In the genomic region with DNA sequence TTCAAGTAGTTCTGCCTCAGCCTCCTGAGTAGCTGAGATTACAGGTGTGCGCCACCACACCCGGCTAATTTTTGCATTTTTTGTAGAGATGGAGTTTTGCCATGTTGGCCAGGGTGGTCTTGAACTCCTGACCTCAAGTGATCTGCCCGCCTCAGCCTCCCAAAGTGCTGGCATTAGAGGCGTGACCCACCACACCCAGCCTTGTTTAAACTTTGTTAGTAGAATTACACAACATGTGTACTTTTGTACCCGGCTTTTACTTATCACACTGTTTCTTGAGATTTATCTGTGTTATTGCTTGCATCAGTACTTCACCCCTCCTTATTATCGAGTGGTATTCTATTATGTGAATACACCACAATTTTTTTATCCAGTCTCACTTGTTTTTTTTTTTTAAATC, we compare ENCODE assay signal across 7 cellular contexts.
DNase-seq lines count a peak whose midpoint lies in the region; ATAC-seq, FAIRE-seq and TF ChIP-seq lines count a peak whose summit lies in the region.
"Not testable (repeated sequence)": the region's sequence is repeated elsewhere in the genome, so short reads cannot be mapped to it uniquely, and the experiment has no call there.

No MANE protein-coding gene starts in this region.

- CTCF ChIA-PET in PC-9 (lab: Charles Lee): not testable (repeated sequence)

- ATAC-seq in left colon: peak; percentile 45

- POLR2A ChIA-PET in PC-9 (lab: Charles Lee; ENCODE audit: unreplicated experiment): not testable (repeated sequence)

- H2AFZ ChIP-seq in PC-9: not testable (repeated sequence)

- in situ Hi-C loops in transverse colon (cut with MboI; ENCODE audit: low pct_ligation_motif_present in 1 of 4, low pct_unique_long_range_greater_than_20kb in 1 of 4, low sequenced_read_pairs in 3 of 4): not testable (repeated sequence)

- TF ChIP-seq EP300 in esophagus muscularis mucosa (IDR thresholded peaks at IDR 0.05); sigmoid colon (IDR thresholded peaks at IDR 0.05); transverse colon (IDR thresholded peaks at IDR 0.05; ENCODE audit: low read depth): not testable (repeated sequence)

- H3K27me3 ChIP-seq in PC-9 (ENCODE audit: insufficient read depth, low read depth); esophagus muscularis mucosa; sigmoid colon; small intestine (ENCODE audit: control insufficient read depth in 2 of 2, insufficient read depth in 2 of 2, low read length in 2 of 2); transverse colon; vagina: not testable (repeated sequence)

- H3K4me2 ChIP-seq in PC-9: not testable (repeated sequence)

- H3K27ac ChIP-seq in PC-9 (peak overlapping the region; percentile 98), esophagus muscularis mucosa (replicated peaks in 1 of 4) (peak overlapping the region in 3 of 4 donors; percentile 63 to 81 (median 73)), sigmoid colon (peak overlapping the region in 3 of 4 donors; percentile 3 to 86 (median 84)), small intestine (ENCODE audit: low read depth in 1 of 2, low read length in 1 of 2) (peak overlapping the region; percentile 53 to 74), transverse colon (peak overlapping the region; percentile 16 to 80 (median 74)), vagina (peak overlapping the region; percentile 22)

- peaks cover 43% of the 10 kb centered on the region for H3F3A ChIP-seq in PC-9 (ENCODE audit: insufficient read depth, low read depth)

- not testable (repeated sequence) for FAIRE-seq in small intestine (lab: Jason Lieb, UNC)

- not testable (repeated sequence) for TF ChIP-seq CTCF in PC-9 (conservative IDR thresholded peaks at IDR 0.05); esophagus muscularis mucosa (IDR thresholded peaks at IDR 0.05); sigmoid colon (IDR thresholded peaks at IDR 0.05); transverse colon (IDR thresholded peaks at IDR 0.05); vagina (IDR thresholded peaks at IDR 0.05)

- peaks cover 74% of the 10 kb centered on the region for H3K79me2 ChIP-seq in PC-9 (ENCODE audit: low read depth)

- not testable (repeated sequence) for TF ChIP-seq POLR2A in esophagus muscularis mucosa (IDR thresholded peaks at IDR 0.05; ENCODE audit: low read depth); sigmoid colon (IDR thresholded peaks at IDR 0.05); transverse colon (IDR thresholded peaks at IDR 0.05); vagina (IDR thresholded peaks at IDR 0.05)

- intact Hi-C loops in PC-9 (cut with micrococcal nuclease; ENCODE audit: unreplicated experiment); esophagus muscularis mucosa (cut with DNase I); left colon (cut with DNase I, micrococcal nuclease); sigmoid colon (cut with DNase I); transverse colon (cut with DNase I; ENCODE audit: low total_unique reads); vagina (cut with DNase I): not testable (repeated sequence)

- WGBS in esophagus muscularis mucosa: 96% methylated on average over 6 of the region's 6 CpGs
- WGBS in sigmoid colon, 2 donors: 41 to 75% methylated on average over 6 of the region's 6 CpGs
- WGBS in small intestine, 3 donors: 26 to 66% (median 49%) methylated on average over 6 of the region's 6 CpGs
- WGBS in transverse colon (ENCODE audit: low coverage in 1 of 2), 2 donors: 57 to 61% methylated on average over 3 to 6 of the region's 6 CpGs

- not testable (repeated sequence) for H4K20me1 ChIP-seq in PC-9 (ENCODE audit: insufficient read depth)

- H3K9me2 ChIP-seq in PC-9 (ENCODE audit: insufficient read depth): not testable (repeated sequence)

- H3K36me3 ChIP-seq in PC-9 (ENCODE audit: low read depth); esophagus muscularis mucosa; sigmoid colon; small intestine (ENCODE audit: control insufficient read depth in 2 of 2, insufficient read depth in 2 of 2, low read length in 2 of 2); transverse colon; vagina: not testable (repeated sequence)

- not testable (repeated sequence) for H3K9me3 ChIP-seq in PC-9 (ENCODE audit: insufficient read depth, low read depth); esophagus muscularis mucosa; sigmoid colon; small intestine (ENCODE audit: control insufficient read depth, low read depth); transverse colon; vagina

- not testable (repeated sequence) for BruUV-seq in PC-9 (replicated peaks; lab: Mats Ljungman, UMichigan)

- H3K4me1 ChIP-seq in PC-9 (replicated peaks; ENCODE audit: insufficient read depth) (peaks cover 78% of the 10 kb centered on the region), esophagus muscularis mucosa (peaks cover 25 to 93% (median 90%) of the 10 kb centered on the region in 4 donors), sigmoid colon (peaks cover 0 to 64% (median 52%) of the 10 kb centered on the region in 4 donors), transverse colon (peaks cover 32 to 58% (median 47%) of the 10 kb centered on the region in 4 donors), vagina (peaks cover 71% of the 10 kb centered on the region)
- not testable (repeated sequence) for H3K4me1 ChIP-seq in small intestine (ENCODE audit: control insufficient read depth in 2 of 2, insufficient read depth in 1 of 2, low read depth in 1 of 2, low read length in 1 of 2)

- not testable (repeated sequence) for H3K4me3 ChIP-seq in PC-9; esophagus muscularis mucosa; sigmoid colon; small intestine (ENCODE audit: low read depth in 1 of 2, low read length in 2 of 2); transverse colon; vagina

- not testable (repeated sequence) for DNase-seq in PC-9; esophagus muscularis mucosa (ENCODE audit: extremely low spot score); sigmoid colon; vagina (ENCODE audit: extremely low spot score in 2 of 2)
- DNase-seq in left colon (peak; percentile 37 to 48), small intestine (peak; percentile 91), transverse colon (peak; percentile 54)

Comparison
In these comparisons a context has a peak if more than half of its experiments do, and no peak if none do; other contexts are left out.
1. H3K27ac ChIP-seq: peak in every context shown above with its lines; median percentile 98 in PC-9; 84 in sigmoid colon; 74 in transverse colon; 73 in esophagus muscularis mucosa; 64 in small intestine; 22 in vagina.